22 cellular contexts compared by ENCODE assay signal in genomic region chr1:42806593-42806992, GRCh38. TPM values are rescaled to one million over a fixed set of nuclear protein-coding genes. Genes with fewer than 3 reads are reported as not detected.
A peak's percentile ranks its signal among the peaks of the same experiment; 100 is the strongest.
DNase-seq lines count a peak whose midpoint lies in the region; ATAC-seq and TF ChIP-seq lines count a peak whose summit lies in the region.
"Had no signal": no experiment of that assay in that cellular context is flagged by ENCODE, and none has a peak within 500 bp of the region (broad histone marks: within the 10 kb centered on the region; RNA-seq: fewer than 3 reads in every experiment).

No MANE protein-coding gene starts in this region.

- H3K4me3 Mint-ChIP-seq in activated naive CD4-positive, alpha-beta T cell treated with anti-CD3 and anti-CD28 coated beads, Interleukin-2, amount 10 ng/mL, durations not matched to agents 7 days and 5 days, result no peak overlapping the region
- H3K4me3 Mint-ChIP-seq: IgD-negative memory B cell had no signal

- no peak for TF ChIP-seq CTCF in RWPE1 (conservative IDR thresholded peaks at IDR 0.05; ENCODE audit: low read depth)

- peaks cover 18% of the 10 kb centered on the region for H3K4me1 ChIP-seq in SJCRH30
- H3K4me1 ChIP-seq: A549 had no signal

- POLR2A ChIA-PET in RWPE1 (lab: Yijun Ruan, JAX; ENCODE audit: low non-redundant PET), result no interaction called here

- H3K27ac ChIP-seq in SJCRH30 (peak overlapping the region; percentile 67), RWPE1 (no peak overlapping the region)
- H3K27ac ChIP-seq: A549; BLaER1 treated with 17β-estradiol and CSF1 and Interleukin-3, amounts not matched to agents 10 nM and 100 nM; HL-60 had no signal

- no peaks in the 10 kb centered on the region for H3K27me3 Mint-ChIP-seq in activated naive CD4-positive, alpha-beta T cell treated with anti-CD3 and anti-CD28 coated beads, Interleukin-2, amount 10 ng/mL, durations not matched to agents 7 days and 5 days
- H3K27me3 Mint-ChIP-seq: IgD-negative memory B cell had no signal

- no peaks in the 10 kb centered on the region for H3K27me3 ChIP-seq in SJCRH30
- H3K27me3 ChIP-seq: BLaER1 treated with 17β-estradiol and CSF1 and Interleukin-3, amounts not matched to agents 10 nM and 100 nM had no signal

- ATAC-seq in GM21367 (IDR thresholded peaks at IDR 0.05; ENCODE audit: unreplicated experiment), result no peak
- ATAC-seq: A549, Panc1 had no signal

- H3K27ac Mint-ChIP-seq in activated naive CD4-positive, alpha-beta T cell treated with anti-CD3 and anti-CD28 coated beads, Interleukin-2, amount 10 ng/mL, durations not matched to agents 7 days and 5 days, result peak overlapping the region; percentile 29
- H3K27ac Mint-ChIP-seq: IgD-negative memory B cell had no signal

- DNase-seq in activated naive CD4-positive, alpha-beta T cell treated with anti-CD3 and anti-CD28 coated beads, Interleukin-2, amount 10 ng/mL, durations not matched to agents 7 days and 5 days, result no peak
- no peak for DNase-seq in activated naive CD4-positive, alpha-beta T cell (lab: John Stamatoyannopoulos, UW)
- DNase-seq in SJCRH30 (no peak), kidney glomerular epithelial cell (lab: John Stamatoyannopoulos, UW) (peak; percentile 7), GF-D8 (lab: John Stamatoyannopoulos, UW) (no peak), RWPE1 (ENCODE audit: low spot score) (no peak), NCI-H526 treated with DMSO at 0.1 percent for 48 hours (lab: John Stamatoyannopoulos, UW) (no peak)
- DNase-seq: H7, Karpas-422, NCI-H1417 treated with DMSO at 0.1 percent for 48 hours, NCI-H1930, NCI-H446 had no signal

- CTCF ChIA-PET in activated naive CD4-positive, alpha-beta T cell treated with anti-CD3 and anti-CD28 coated beads, Interleukin-2, amount 10 ng/mL, durations not matched to agents 7 days and 5 days (lab: Charles Lee), result interaction anchor here (0.8 kb wide), 1 partner anchor 28 kb away, joined by 4 read pairs; no protein-coding TSS in a partner anchor
- CTCF ChIA-PET in RWPE1 (lab: Yijun Ruan, JAX), result no interaction called here

- H3K36me3 Mint-ChIP-seq in activated naive CD4-positive, alpha-beta T cell treated with anti-CD3 and anti-CD28 coated beads, Interleukin-2, amount 10 ng/mL, durations not matched to agents 7 days and 5 days, result peaks cover 15% of the 10 kb centered on the region

- H3K9me3 ChIP-seq in SJCRH30 (replicated peaks), result no peaks in the 10 kb centered on the region; the same call in 1 of the 2 replicates
- H3K9me3 ChIP-seq: A549 had no signal

- H3K4me3 ChIP-seq in SJCRH30, result no peak overlapping the region
- H3K4me3 ChIP-seq: A549; BLaER1 treated with 17β-estradiol and CSF1 and Interleukin-3, amounts not matched to agents 10 nM and 100 nM had no signal

- H3K36me3 ChIP-seq in SJCRH30, result no peaks in the 10 kb centered on the region; the same call in 1 of the 2 replicates

- H3K4me1 Mint-ChIP-seq in activated naive CD4-positive, alpha-beta T cell treated with anti-CD3 and anti-CD28 coated beads, Interleukin-2, amount 10 ng/mL, durations not matched to agents 7 days and 5 days, result peaks cover 16% of the 10 kb centered on the region

- no peaks in the 10 kb centered on the region for H3K9me3 Mint-ChIP-seq in activated naive CD4-positive, alpha-beta T cell treated with anti-CD3 and anti-CD28 coated beads, Interleukin-2, amount 10 ng/mL, durations not matched to agents 7 days and 5 days

RNA-seq across cellular contexts. Expression of gene ERMAP, which starts 10.3 kb away (rescaled TPM):
- 1.8 and 2.9 TPM in 2 replicates for total RNA-seq in SJCRH30 (2014; rRNA removed; shearing (Covaris generic))

RNA-seq across cellular contexts. Expression of gene SVBP, which starts 10.6 kb away (rescaled TPM):
- 40.4 and 45.3 TPM in 2 replicates for total RNA-seq in SJCRH30 (2014; rRNA removed; shearing (Covaris generic))

RNA-seq across cellular contexts. Expression of gene TMEM269, which starts 21.8 kb away (rescaled TPM):
- total RNA-seq in SJCRH30 (2014; rRNA removed; shearing (Covaris generic)), result 0.05 and 0.06 TPM in 2 replicates
- total RNA-seq: G401, HT1080, MCF 10A, SK-MEL-5 had no signal

RNA-seq across cellular contexts. Expression of gene C1orf50, which starts 39.5 kb away (rescaled TPM):
- total RNA-seq in SJCRH30 (2014; rRNA removed; shearing (Covaris generic)), result 3.5 and 3.8 TPM in 2 replicates

RNA-seq across cellular contexts. Expression of gene P3H1, which starts 39.8 kb away (rescaled TPM):
- 47.2 and 47.8 TPM in 2 replicates for total RNA-seq in SJCRH30 (2014; rRNA removed; shearing (Covaris generic))
